ENCODE assay signal across 6 cellular contexts in the genomic region with DNA sequence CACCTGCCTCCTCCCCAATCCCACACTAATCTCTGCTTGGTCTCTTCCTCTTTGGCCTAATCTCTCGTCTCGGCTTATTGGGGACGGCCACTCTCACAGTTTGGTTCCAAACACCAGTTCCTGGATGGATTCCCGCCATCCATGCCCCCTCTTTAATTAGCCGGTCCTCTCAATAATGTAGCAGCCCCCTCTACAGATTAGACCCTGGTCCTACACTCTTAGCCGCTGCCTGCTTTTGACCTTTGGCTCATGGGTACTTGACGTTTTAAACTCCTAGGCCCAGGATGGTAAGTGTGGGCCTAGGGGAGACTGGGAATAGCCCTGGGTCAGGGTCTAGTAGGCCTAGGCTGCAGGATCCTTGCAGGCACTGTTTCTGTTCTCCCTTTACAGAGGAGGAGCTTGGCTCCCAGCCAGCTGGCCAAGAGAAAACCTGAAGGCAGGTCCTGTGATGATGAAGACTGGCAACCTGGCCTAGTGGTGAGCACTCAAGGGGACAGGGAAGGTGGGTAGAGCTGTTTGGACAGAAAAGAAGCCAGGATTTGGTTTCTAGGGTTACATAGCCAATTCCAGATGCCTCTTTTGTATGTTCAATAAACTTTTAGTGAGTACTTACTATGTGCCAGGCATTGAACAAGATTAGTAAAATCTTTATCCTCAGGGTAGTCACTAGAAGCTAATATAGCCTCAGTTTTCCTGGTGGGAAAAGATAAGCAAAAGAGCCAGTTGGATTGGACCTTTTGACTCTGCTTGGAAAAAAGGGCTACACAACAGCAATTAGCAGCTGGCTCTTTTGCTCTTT. TPM values are rescaled to one million over a fixed set of nuclear protein-coding genes. Genes with fewer than 3 reads are reported as not detected.
A peak's percentile ranks its signal among the peaks of the same experiment; 100 is the strongest.
DNase-seq lines count a peak whose midpoint lies in the region; ATAC-seq and TF ChIP-seq lines count a peak whose summit lies in the region.

No MANE protein-coding gene starts in this region.

- H3K4me3 ChIP-seq in mucosa of rectum (ENCODE audit: low read length in 2 of 2) = peak overlapping the region; percentile 91 to 95

- H3K36me3 Mint-ChIP-seq in activated naive CD4-positive, alpha-beta T cell treated with anti-CD3 and anti-CD28 coated beads, Interleukin-2, amount 50 U/mL, for 72 hours = peaks cover 35 to 46% of the 10 kb centered on the region in 2 donors

- no peak for ATAC-seq in activated naive CD4-positive, alpha-beta T cell treated with anti-CD3 and anti-CD28 coated beads, Interleukin-2, amount 50 U/mL, for 72 hours
- ATAC-seq in HG02852 (IDR thresholded peaks at IDR 0.05; ENCODE audit: unreplicated experiment) = no peak
- ATAC-seq in HG03457 (IDR thresholded peaks at IDR 0.05; ENCODE audit: unreplicated experiment) = no peak

- peak overlapping the region in 1 of 2 donors; percentile 2 for H3K27ac ChIP-seq in mucosa of rectum (ENCODE audit: low read depth in 2 of 2, low read length in 2 of 2)

- no peak for DNase-seq in GM10266 (ENCODE audit: extremely low spot score)
- DNase-seq in NCI-H128 (lab: John Stamatoyannopoulos, UW; ENCODE audit: unreplicated experiment) = peak; percentile 71
- peak; percentile 45 to 57 for DNase-seq in activated naive CD4-positive, alpha-beta T cell treated with anti-CD3 and anti-CD28 coated beads, Interleukin-2, amount 50 U/mL, for 72 hours (ENCODE audit: low spot score in 2 of 2)

- no peaks in the 10 kb centered on the region for H3K9me3 ChIP-seq in mucosa of rectum (ENCODE audit: control insufficient read depth in 2 of 2, low read length in 2 of 2)

- H3K4me1 ChIP-seq in mucosa of rectum (ENCODE audit: control insufficient read depth in 2 of 2, insufficient read depth in 2 of 2, low read length in 2 of 2) = peaks cover 4 to 7% of the 10 kb centered on the region in 2 donors

- no peaks in the 10 kb centered on the region for H3K27me3 ChIP-seq in mucosa of rectum (ENCODE audit: control insufficient read depth in 2 of 2, insufficient read depth in 2 of 2, low read length in 2 of 2)

- peaks cover 0 to 2% of the 10 kb centered on the region in 2 donors for H3K36me3 ChIP-seq in mucosa of rectum (ENCODE audit: control insufficient read depth in 2 of 2, insufficient read depth in 2 of 2, low read length in 2 of 2)

- TF ChIP-seq CTCF in GM10266 (IDR thresholded peaks at IDR 0.05; ENCODE audit: control insufficient read depth, insufficient read depth, low read depth, missing control alignments) = peak; percentile 10

- H3K9ac ChIP-seq in mucosa of rectum (ENCODE audit: low read depth in 1 of 2, low read length in 2 of 2) = no peak overlapping the region

- H3K27ac Mint-ChIP-seq in activated naive CD4-positive, alpha-beta T cell treated with anti-CD3 and anti-CD28 coated beads, Interleukin-2, amount 50 U/mL, for 72 hours = peak overlapping the region; percentile 95 to 99

- H3K9me3 Mint-ChIP-seq in activated naive CD4-positive, alpha-beta T cell treated with anti-CD3 and anti-CD28 coated beads, Interleukin-2, amount 50 U/mL, for 72 hours = no peaks in the 10 kb centered on the region

RNA-seq across cellular contexts. Expression of gene RAD54L, which starts 0.8 kb away (rescaled TPM):
- total RNA-seq in activated naive CD4-positive, alpha-beta T cell treated with anti-CD3 and anti-CD28 coated beads, Interleukin-2, amount 50 U/mL, for 72 hours = 100 to 1,000 TPM in 1 of 2 donors, 10 to 100 TPM in 1; 61.7 to 118 TPM

RNA-seq across cellular contexts. Expression of gene LURAP1, which starts 45.2 kb away (rescaled TPM):
- total RNA-seq in activated naive CD4-positive, alpha-beta T cell treated with anti-CD3 and anti-CD28 coated beads, Interleukin-2, amount 50 U/mL, for 72 hours = under 1 TPM in 1 of 2 donors, not detected in 1; 0.21 TPM

RNA-seq across cellular contexts. Expression of gene POMGNT1, which starts 50.1 kb away (rescaled TPM):
- 10 to 100 TPM; 29.0 to 50.7 TPM for total RNA-seq in activated naive CD4-positive, alpha-beta T cell treated with anti-CD3 and anti-CD28 coated beads, Interleukin-2, amount 50 U/mL, for 72 hours

RNA-seq across cellular contexts. Expression of gene LRRC41, which starts 55.1 kb away (rescaled TPM):
- total RNA-seq in activated naive CD4-positive, alpha-beta T cell treated with anti-CD3 and anti-CD28 coated beads, Interleukin-2, amount 50 U/mL, for 72 hours = 10 to 100 TPM; 29.2 to 38.2 TPM

RNA-seq across cellular contexts. Expression of gene UQCRH, which starts 55.2 kb away (rescaled TPM):
- 100 to 1,000 TPM; 341 to 376 TPM for total RNA-seq in activated naive CD4-positive, alpha-beta T cell treated with anti-CD3 and anti-CD28 coated beads, Interleukin-2, amount 50 U/mL, for 72 hours
